ENCODE assay signal across 27 cellular contexts in the genomic region with DNA sequence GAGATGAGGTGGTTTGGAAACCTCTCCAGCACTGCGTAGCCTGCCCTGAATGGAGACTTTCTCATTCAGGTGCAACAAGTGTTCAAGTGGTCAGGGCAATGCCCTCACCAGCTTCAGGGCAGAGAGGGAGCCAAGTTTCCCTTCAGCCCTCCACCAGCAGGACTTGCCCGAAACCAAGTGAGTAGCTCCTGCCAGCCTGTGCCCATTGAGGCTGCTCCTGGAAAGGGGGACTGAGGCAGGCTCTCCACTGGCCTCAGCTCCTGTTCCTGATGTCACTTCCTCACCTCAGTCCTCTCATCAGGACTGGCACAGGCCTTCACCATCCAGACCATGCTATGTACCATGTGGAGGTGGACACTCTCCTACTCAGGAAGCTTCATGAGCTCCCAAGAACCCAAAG.
DNase-seq lines count a peak whose midpoint lies in the region; ATAC-seq, FAIRE-seq and TF ChIP-seq lines count a peak whose summit lies in the region.
"Had no signal": no experiment of that assay in that cellular context is flagged by ENCODE, and none has a peak within 500 bp of the region (broad histone marks: within the 10 kb centered on the region; RNA-seq: fewer than 3 reads in every experiment).

No MANE protein-coding gene starts in this region.

- H2AFZ ChIP-seq in astrocyte (ENCODE audit: low read depth, low read length) (no peak overlapping the region), H1 (ENCODE audit: low read length) (no peak overlapping the region), osteoblast (ENCODE audit: low read length) (no peak overlapping the region)

- H3K4me3 ChIP-seq in astrocyte (ENCODE audit: insufficient read depth, low read depth, low read length), result no peak overlapping the region
- H3K4me3 ChIP-seq in H1 (ENCODE audit: extremely low read depth in 1 of 4, insufficient read depth in 2 of 4, low read depth in 3 of 4, low read length in 4 of 4), result no peak overlapping the region
- H3K4me3 ChIP-seq in osteoblast (ENCODE audit: insufficient read depth, low read length), result no peak overlapping the region
- no peak overlapping the region for H3K4me3 ChIP-seq in aorta (ENCODE audit: low read length in 2 of 2)
- H3K4me3 ChIP-seq: BLaER1, GM12878 had no signal

- no peak overlapping the region for H3K18ac ChIP-seq in H1 (ENCODE audit: extremely low read depth, low read length)

- TF ChIP-seq EP300 in H1 (IDR thresholded peaks at IDR 0.05; ENCODE audit: borderline replicate concordance in 1 of 2, low read depth in 2 of 2, low read length in 2 of 2), result no peak

- H3K27ac Mint-ChIP-seq in astrocyte (ENCODE audit: unreplicated experiment) (no peak overlapping the region), glutamatergic neuron (ENCODE audit: unreplicated experiment) (peak overlapping the region; percentile 24)
- H3K27ac Mint-ChIP-seq: CD14-positive monocyte; CD4-positive, alpha-beta memory T cell; CD4-positive, CD25-positive, alpha-beta regulatory T cell; CD8-positive, alpha-beta memory T cell had no signal

- H3K27me3 Mint-ChIP-seq in astrocyte (ENCODE audit: low read depth, unreplicated experiment) (peaks cover 75% of the 10 kb centered on the region), glutamatergic neuron (ENCODE audit: unreplicated experiment) (peaks cover 8% of the 10 kb centered on the region)

- H3K79me1 ChIP-seq in H1 (ENCODE audit: low read depth, low read length), result no peaks in the 10 kb centered on the region

- POLR2A ChIA-PET in H1 (lab: Charles Lee; ENCODE audit: partially characterized antibody), result no interaction called here

- CTCF ChIA-PET in H1 (lab: Charles Lee; ENCODE audit: partially characterized antibody), result interaction anchor here (0.6 to 8.6 kb wide), 17 partner anchors 8 to 528 kb away, joined by 3 to 144 read pairs (median 3); no protein-coding TSS in a partner anchor

- no peak overlapping the region for H3K56ac ChIP-seq in H1 (replicated peaks; ENCODE audit: insufficient read length, low read depth, low read length)

- no peak overlapping the region for H4K5ac ChIP-seq in H1 (ENCODE audit: insufficient read length, low read depth, low read length)

- H3K9me3 ChIP-seq in astrocyte (ENCODE audit: insufficient read depth, low read depth, low read length) (no peaks in the 10 kb centered on the region), H1 (ENCODE audit: insufficient read depth in 2 of 2, low read depth in 1 of 2, low read length in 1 of 2) (no peaks in the 10 kb centered on the region), osteoblast (ENCODE audit: low read depth, low read length) (no peaks in the 10 kb centered on the region), aorta (ENCODE audit: control insufficient read depth, low read length) (no peaks in the 10 kb centered on the region)
- H3K9me3 ChIP-seq: BE2C, BLaER1 had no signal

- H2AK5ac ChIP-seq in H1 (ENCODE audit: low read depth, low read length), result peak overlapping the region; percentile 28; the same call in 1 of the 2 replicates

- H3K4me1 ChIP-seq in astrocyte (ENCODE audit: insufficient read depth, low read length) (no peaks in the 10 kb centered on the region), H1 (replicated peaks in 1 of 4; ENCODE audit: control insufficient read depth in 3 of 4, insufficient read depth in 4 of 4, low read length in 3 of 4) (no peaks in the 10 kb centered on the region; a peak in 1 of 7 replicates), osteoblast (ENCODE audit: insufficient read depth, low read length) (no peaks in the 10 kb centered on the region), aorta (ENCODE audit: control insufficient read depth in 1 of 2, insufficient read depth in 2 of 2, low read length in 2 of 2) (no peaks in the 10 kb centered on the region)
- H3K4me1 ChIP-seq: BLaER1 had no signal

- no peak overlapping the region for H2BK5ac ChIP-seq in H1 (ENCODE audit: low read depth, low read length)

- no peak overlapping the region for H4K91ac ChIP-seq in H1 (replicated peaks; ENCODE audit: insufficient read length, low read length)

- no peaks in the 10 kb centered on the region for H3K9me3 Mint-ChIP-seq in astrocyte (ENCODE audit: unreplicated experiment)
- H3K9me3 Mint-ChIP-seq in glutamatergic neuron (ENCODE audit: unreplicated experiment), result peaks cover 7% of the 10 kb centered on the region
- H3K9me3 Mint-ChIP-seq: CD4-positive, CD25-positive, alpha-beta regulatory T cell had no signal

- intact Hi-C loops in aorta (cut with DNase I), result no loop called here

- no peak overlapping the region for H3K14ac ChIP-seq in H1 (ENCODE audit: insufficient read length)

- H3K4me3 Mint-ChIP-seq in astrocyte (ENCODE audit: unreplicated experiment), result peak overlapping the region; percentile 32
- no peak overlapping the region for H3K4me3 Mint-ChIP-seq in glutamatergic neuron (ENCODE audit: unreplicated experiment)
- H3K4me3 Mint-ChIP-seq: CD14-positive monocyte; CD4-positive, alpha-beta memory T cell; CD4-positive, CD25-positive, alpha-beta regulatory T cell; CD8-positive, alpha-beta memory T cell had no signal

- no peak overlapping the region for H3K4ac ChIP-seq in H1 (replicated peaks; ENCODE audit: insufficient read length, low read depth, low read length)

- DNase-seq in astrocyte (ENCODE audit: low read depth), result no peak
- DNase-seq in H1 (ENCODE audit: low read depth in 1 of 2, low spot score in 2 of 2), result no peak
- DNase-seq in glutamatergic neuron, result no peak
- DNase-seq in osteoblast (ENCODE audit: insufficient read length, low spot score, missing footprints), result peak; percentile 66
- no peak for DNase-seq in aorta
- no peak for DNase-seq in NCI-H1694 (lab: John Stamatoyannopoulos, UW)
- DNase-seq: 8988T; ACHN; BE2C; C1 segment of cervical spinal cord; CD4-positive, alpha-beta memory T cell; CD4-positive, CD25-positive, alpha-beta regulatory T cell; CD8-positive, alpha-beta memory T cell; DMS153; DMS53; DMS79; DND-41; EL; GDM1 had no signal

- no peak overlapping the region for H3K9ac ChIP-seq in astrocyte (ENCODE audit: low read length)
- H3K9ac ChIP-seq in H1 (replicated peaks in 1 of 4; ENCODE audit: extremely low read depth in 1 of 4, low read depth in 3 of 4, low read length in 3 of 4), result no peak overlapping the region
- H3K9ac ChIP-seq: BLaER1 had no signal

- H4K20me1 ChIP-seq in astrocyte (ENCODE audit: insufficient read depth, low read length) (no peaks in the 10 kb centered on the region), H1 (replicated peaks in 1 of 2; ENCODE audit: control insufficient read depth in 1 of 2, insufficient read depth in 2 of 2, low read length in 2 of 2) (peaks cover 0 to 2% of the 10 kb centered on the region in 2 experiments), osteoblast (ENCODE audit: insufficient read depth, low read length) (no peaks in the 10 kb centered on the region)
- H4K20me1 ChIP-seq: BLaER1 had no signal

- no peak for FAIRE-seq in astrocyte (lab: Jason Lieb, UNC)
- FAIRE-seq in H1 (lab: Jason Lieb, UNC), result no peak
- FAIRE-seq: A204.1, GM12878, GM12892, GM18507, GM19239 had no signal

- 0 out of 2 replicates have a peak overlapping the region, but pooled peaks have one; percentile 31 for H2BK15ac ChIP-seq in H1 (ENCODE audit: low read length)

- no peak overlapping the region for H2BK20ac ChIP-seq in H1 (ENCODE audit: low read length)

- H2BK12ac ChIP-seq in H1 (ENCODE audit: low read depth, low read length), result no peak overlapping the region

- H2BK120ac ChIP-seq in H1 (replicated peaks; ENCODE audit: low read depth, low read length), result no peak overlapping the region

- WGBS in H1 (ENCODE audit: extremely low coverage in 1 of 2, insufficient coverage in 1 of 2, insufficient read length in 1 of 2, insufficient replicate concordance in 2 of 2, low coverage in 1 of 2, low lambda C conversion rate in 2 of 2, missing lambda C conversion rate in 1 of 2), 2 experiments, result 85% methylated on average over 2 of the region's 2 CpGs; no CpG with 5 or more reads in 1 of the 2 experiments
- 93 to 100% methylated on average over 2 of the region's 2 CpGs for WGBS in aorta, 2 donors

- no peaks in the 10 kb centered on the region for H3K79me2 ChIP-seq in astrocyte (ENCODE audit: insufficient read depth, low read length)
- no peaks in the 10 kb centered on the region for H3K79me2 ChIP-seq in H1 (ENCODE audit: control insufficient read depth in 1 of 2, insufficient read depth in 2 of 2, low read length in 2 of 2)
- H3K79me2 ChIP-seq in osteoblast (ENCODE audit: insufficient read depth, low read length), result no peaks in the 10 kb centered on the region

- H3K23me2 ChIP-seq in H1 (ENCODE audit: low read depth, low read length), result no peaks in the 10 kb centered on the region

- no peak overlapping the region for H3K27ac ChIP-seq in astrocyte (ENCODE audit: low read depth, low read length)
- H3K27ac ChIP-seq in H1 (ENCODE audit: low read depth, low read length), result no peak overlapping the region
- no peak overlapping the region for H3K27ac ChIP-seq in osteoblast (ENCODE audit: low read depth, low read length)
- no peak overlapping the region for H3K27ac ChIP-seq in aorta (ENCODE audit: low read depth in 1 of 2, low read length in 2 of 2)
- H3K27ac ChIP-seq: BLaER1 had no signal

- H3K4me1 Mint-ChIP-seq in astrocyte (ENCODE audit: low read depth, unreplicated experiment) (no peaks in the 10 kb centered on the region), glutamatergic neuron (ENCODE audit: low read depth, unreplicated experiment) (peaks cover 23% of the 10 kb centered on the region)
- H3K4me1 Mint-ChIP-seq: CD14-positive monocyte; CD4-positive, alpha-beta memory T cell; CD4-positive, CD25-positive, alpha-beta regulatory T cell; CD8-positive, alpha-beta memory T cell had no signal

- no peak for TF ChIP-seq CTCF in astrocyte (IDR thresholded peaks at IDR 0.05; ENCODE audit: insufficient read depth, low read depth, low read length)
- TF ChIP-seq CTCF in H1 (IDR thresholded peaks at IDR 0.05; ENCODE audit: control extremely low read depth in 1 of 3, insufficient read depth in 1 of 3, low read depth in 1 of 3, low read length in 3 of 3), result no peak
- TF ChIP-seq CTCF in glutamatergic neuron (IDR thresholded peaks at IDR 0.05; ENCODE audit: partially characterized antibody, unreplicated experiment), result no peak
- TF ChIP-seq CTCF in osteoblast (IDR thresholded peaks at IDR 0.05; ENCODE audit: extremely low read depth, low read depth, low read length), result no peak

- TF ChIP-seq POLR2A in H1 (IDR thresholded peaks at IDR 0.05; ENCODE audit: control extremely low read depth in 1 of 2, low read depth in 2 of 2, low read length in 2 of 2), result no peak

- no peaks in the 10 kb centered on the region for H3K27me3 ChIP-seq in astrocyte (ENCODE audit: insufficient read depth, low read length)
- H3K27me3 ChIP-seq in H1 (replicated peaks in 1 of 4; ENCODE audit: control insufficient read depth in 3 of 4, extremely low read depth in 1 of 4, insufficient read depth in 3 of 4, low read length in 3 of 4), result no peaks in the 10 kb centered on the region
- H3K27me3 ChIP-seq in osteoblast (ENCODE audit: insufficient read depth, low read length), result no peaks in the 10 kb centered on the region
- H3K27me3 ChIP-seq in aorta (ENCODE audit: control insufficient read depth in 1 of 2, insufficient read depth in 2 of 2, low read length in 1 of 2), result no peaks in the 10 kb centered on the region
- H3K27me3 ChIP-seq: BE2C, BLaER1 had no signal

- no peak overlapping the region for H3K23ac ChIP-seq in H1 (ENCODE audit: insufficient read length)

- TF ChIP-seq RAD21 in H1 (IDR thresholded peaks at IDR 0.05 in 1 of 2, conservative IDR thresholded peaks at IDR 0.05 in 1 of 2; ENCODE audit: low read depth in 2 of 2, low read length in 2 of 2), result no peak

- H3K36me3 Mint-ChIP-seq in astrocyte (ENCODE audit: low read depth, unreplicated experiment), result peaks cover 2% of the 10 kb centered on the region
- H3K36me3 Mint-ChIP-seq in glutamatergic neuron (ENCODE audit: unreplicated experiment), result peaks cover 4% of the 10 kb centered on the region
- H3K36me3 Mint-ChIP-seq: CD14-positive monocyte; CD4-positive, alpha-beta memory T cell; CD4-positive, CD25-positive, alpha-beta regulatory T cell; CD8-positive, alpha-beta memory T cell had no signal

- no peak overlapping the region for H4K8ac ChIP-seq in H1 (ENCODE audit: extremely low read depth, insufficient read depth, low read length)

- no peak overlapping the region for H3K4me2 ChIP-seq in astrocyte (ENCODE audit: low read length)
- no peak overlapping the region for H3K4me2 ChIP-seq in H1 (ENCODE audit: insufficient read depth in 1 of 2, low read depth in 2 of 2, low read length in 2 of 2)
- no peak overlapping the region for H3K4me2 ChIP-seq in osteoblast (ENCODE audit: insufficient read depth, low read length)
- H3K4me2 ChIP-seq: BLaER1 had no signal

- ATAC-seq in aorta (ENCODE audit: low FRiP score) (no peak), GM18867 (IDR thresholded peaks at IDR 0.05; ENCODE audit: unreplicated experiment) (no peak)
- ATAC-seq: GM12878 had no signal

- H3K36me3 ChIP-seq in astrocyte (ENCODE audit: insufficient read depth, low read length), result no peaks in the 10 kb centered on the region
- H3K36me3 ChIP-seq in H1 (ENCODE audit: control insufficient read depth in 2 of 4, insufficient read depth in 4 of 4, low read length in 3 of 4), result no peaks in the 10 kb centered on the region
- no peaks in the 10 kb centered on the region for H3K36me3 ChIP-seq in osteoblast (ENCODE audit: insufficient read depth, low read length)
- no peaks in the 10 kb centered on the region for H3K36me3 ChIP-seq in aorta (ENCODE audit: control insufficient read depth in 1 of 2, insufficient read depth in 2 of 2, low read length in 1 of 2)
- H3K36me3 ChIP-seq: BE2C, BLaER1 had no signal
